Comparison of ENCODE assay signal across 21 cellular contexts in the genomic region with DNA sequence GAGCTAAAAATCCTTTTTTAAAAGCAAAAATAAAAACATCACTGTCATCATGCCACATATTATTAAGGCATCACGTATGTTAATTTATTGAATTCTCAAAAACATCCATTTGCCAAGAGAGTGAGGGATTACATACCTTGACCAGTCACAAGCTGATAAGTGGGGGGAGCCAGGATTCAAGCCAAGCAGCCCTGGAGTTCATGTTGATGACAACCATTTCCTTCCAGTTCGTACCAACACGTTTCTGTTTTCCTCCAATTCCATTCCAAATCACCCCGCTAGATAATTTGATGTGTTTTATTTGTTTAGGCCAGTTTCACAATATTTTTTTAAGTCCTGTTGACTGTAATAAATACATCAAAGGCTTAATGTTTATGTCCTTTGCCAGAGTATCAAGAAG. TPM values are rescaled to one million over a fixed set of nuclear protein-coding genes. Genes with fewer than 3 reads are reported as not detected.
DNase-seq lines count a peak whose midpoint lies in the region; ATAC-seq, FAIRE-seq and TF ChIP-seq lines count a peak whose summit lies in the region.
"Had no signal": no experiment of that assay in that cellular context is flagged by ENCODE, and none has a peak within 500 bp of the region (broad histone marks: within the 10 kb centered on the region; RNA-seq: fewer than 3 reads in every experiment).

No MANE protein-coding gene starts in this region.

- peaks cover 67% of the 10 kb centered on the region for H3K4me1 ChIP-seq in left ventricle myocardium inferior
- peaks cover 0 to 28% of the 10 kb centered on the region in 2 donors for H3K4me1 ChIP-seq in right atrium auricular region

- no peak overlapping the region for H3K4me3 ChIP-seq in left ventricle myocardium inferior
- no peak overlapping the region for H3K4me3 ChIP-seq in right atrium auricular region
- no peak overlapping the region for H3K4me3 ChIP-seq in choroid plexus epithelial cell (ENCODE audit: low read depth, low read length)

- DNase-seq in left ventricle myocardium inferior (no peak), right atrium auricular region (ENCODE audit: low spot score) (no peak), choroid plexus epithelial cell (ENCODE audit: low read depth) (peak; percentile 49), HTR-8/SVneo (ENCODE audit: insufficient read length, low spot score) (no peak), NCI-H2029 treated with DMSO at 0.1 percent for 48 hours (lab: John Stamatoyannopoulos, UW) (no peak)
- DNase-seq: 8988T; CD4-positive, CD25-positive, alpha-beta regulatory T cell; COR-L47; GF-D8; NCI-H1417; NCI-H187; NCI-H2227 treated with DMSO at 0.1 percent for 48 hours; NCI-H510A treated with DMSO at 0.1 percent for 48 hours; NCI-H774; SHP77 had no signal

- no peaks in the 10 kb centered on the region for H3K27me3 ChIP-seq in left ventricle myocardium inferior (ENCODE audit: low read depth)
- H3K27me3 ChIP-seq in right atrium auricular region = no peaks in the 10 kb centered on the region
- H3K27me3 ChIP-seq in layer of hippocampus (ENCODE audit: control insufficient read depth, insufficient read depth, low read length) = no peaks in the 10 kb centered on the region

- FAIRE-seq in HTR-8/SVneo (lab: Jason Lieb, UNC) = no peak
- FAIRE-seq: HepG2 had no signal

- no peak for TF ChIP-seq CTCF in left ventricle myocardium inferior (IDR thresholded peaks at IDR 0.05; ENCODE audit: borderline replicate concordance)
- TF ChIP-seq CTCF in right atrium auricular region (IDR thresholded peaks at IDR 0.05) = no peak
- TF ChIP-seq CTCF in choroid plexus epithelial cell (conservative IDR thresholded peaks at IDR 0.05; ENCODE audit: low read depth, low read length) = no peak

- intact Hi-C loops in left ventricle myocardium inferior (cut with micrococcal nuclease) = no loop called here

- no peaks in the 10 kb centered on the region for H3K36me3 ChIP-seq in left ventricle myocardium inferior
- H3K36me3 ChIP-seq in right atrium auricular region = no peaks in the 10 kb centered on the region

- peak overlapping the region; percentile 91 for H3K27ac ChIP-seq in left ventricle myocardium inferior (replicated peaks)
- H3K27ac ChIP-seq in right atrium auricular region = no peak overlapping the region
- peak overlapping the region; percentile 47 for H3K27ac ChIP-seq in layer of hippocampus (ENCODE audit: low read depth, low read length)
- H3K27ac ChIP-seq: KMS-11 had no signal

- ATAC-seq in HG03354 (IDR thresholded peaks at IDR 0.05; ENCODE audit: poor library complexity, severe bottlenecking, unreplicated experiment) (no peak), HG02870 (IDR thresholded peaks at IDR 0.05; ENCODE audit: unreplicated experiment) (no peak)
- ATAC-seq: HepG2 had no signal

- H3K9me3 ChIP-seq in left ventricle myocardium inferior (replicated peaks) (no peaks in the 10 kb centered on the region), right atrium auricular region (no peaks in the 10 kb centered on the region)

RNA-seq across cellular contexts. Expression of a gene that starts 53.0 kb away (rescaled TPM):
- 144 TPM for total RNA-seq in left ventricle myocardium inferior
- 10 to 100 TPM; 31.8 to 50.9 TPM for total RNA-seq in right atrium auricular region
- total RNA-seq: CD4-positive, CD25-positive, alpha-beta regulatory T cell; HepG2; OCI-LY7 had no signal

Comparison
In these comparisons a context has a peak if more than half of its experiments do, and no peak if none do; other contexts are left out.
1. H3K27ac ChIP-seq: peak in left ventricle myocardium inferior (single experiment) and layer of hippocampus (single experiment); none in right atrium auricular region (0 of 2).